2 cellular contexts compared by ENCODE assay signal in the genomic region with DNA sequence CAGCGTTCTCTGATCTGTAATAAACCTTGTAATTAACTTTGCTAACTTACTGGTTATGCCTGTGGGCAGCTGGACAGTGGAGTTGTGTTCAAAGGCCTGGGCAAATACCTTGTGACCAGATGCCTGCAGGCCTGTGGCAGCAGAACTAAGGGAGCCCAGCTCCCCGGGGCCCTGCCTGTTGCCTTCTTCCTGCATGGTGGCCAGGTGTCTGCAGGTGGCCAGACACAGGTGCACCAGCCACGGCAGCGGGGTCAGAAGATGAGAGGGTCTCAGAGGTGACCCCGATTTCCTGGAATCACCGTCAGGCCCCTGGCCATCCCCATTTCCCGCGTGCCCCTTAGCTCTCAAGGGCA.
TF ChIP-seq lines count a peak whose summit lies in the region.

No MANE protein-coding gene starts in this region.

TF ChIP-seq in GM23338, 12 proteins besides CTCF, POLR2A, EP300 and RAD21 (continued from another document):
- TF ChIP-seq, protein P1, sequence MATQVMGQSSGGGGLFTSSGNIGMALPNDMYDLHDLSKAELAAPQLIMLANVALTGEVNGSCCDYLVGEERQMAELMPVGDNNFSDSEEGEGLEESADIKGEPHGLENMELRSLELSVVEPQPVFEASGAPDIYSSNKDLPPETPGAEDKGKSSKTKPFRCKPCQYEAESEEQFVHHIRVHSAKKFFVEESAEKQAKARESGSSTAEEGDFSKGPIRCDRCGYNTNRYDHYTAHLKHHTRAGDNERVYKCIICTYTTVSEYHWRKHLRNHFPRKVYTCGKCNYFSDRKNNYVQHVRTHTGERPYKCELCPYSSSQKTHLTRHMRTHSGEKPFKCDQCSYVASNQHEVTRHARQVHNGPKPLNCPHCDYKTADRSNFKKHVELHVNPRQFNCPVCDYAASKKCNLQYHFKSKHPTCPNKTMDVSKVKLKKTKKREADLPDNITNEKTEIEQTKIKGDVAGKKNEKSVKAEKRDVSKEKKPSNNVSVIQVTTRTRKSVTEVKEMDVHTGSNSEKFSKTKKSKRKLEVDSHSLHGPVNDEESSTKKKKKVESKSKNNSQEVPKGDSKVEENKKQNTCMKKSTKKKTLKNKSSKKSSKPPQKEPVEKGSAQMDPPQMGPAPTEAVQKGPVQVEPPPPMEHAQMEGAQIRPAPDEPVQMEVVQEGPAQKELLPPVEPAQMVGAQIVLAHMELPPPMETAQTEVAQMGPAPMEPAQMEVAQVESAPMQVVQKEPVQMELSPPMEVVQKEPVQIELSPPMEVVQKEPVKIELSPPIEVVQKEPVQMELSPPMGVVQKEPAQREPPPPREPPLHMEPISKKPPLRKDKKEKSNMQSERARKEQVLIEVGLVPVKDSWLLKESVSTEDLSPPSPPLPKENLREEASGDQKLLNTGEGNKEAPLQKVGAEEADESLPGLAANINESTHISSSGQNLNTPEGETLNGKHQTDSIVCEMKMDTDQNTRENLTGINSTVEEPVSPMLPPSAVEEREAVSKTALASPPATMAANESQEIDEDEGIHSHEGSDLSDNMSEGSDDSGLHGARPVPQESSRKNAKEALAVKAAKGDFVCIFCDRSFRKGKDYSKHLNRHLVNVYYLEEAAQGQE (IDR thresholded peaks at IDR 0.05; ENCODE audit: unreplicated experiment) = no peak

TF ChIP-seq in SK-N-SH, 30 proteins besides CTCF, POLR2A, EP300 and RAD21 (continued from another document):
- TF ChIP-seq NRF1 (IDR thresholded peaks at IDR 0.05; ENCODE audit: low read depth, low read length) (no peak), GATA2 (CRISPR knock-in tag; IDR thresholded peaks at IDR 0.05) (no peak), GABPA (IDR thresholded peaks at IDR 0.05; ENCODE audit: low read depth) (no peak), NFIC (IDR thresholded peaks at IDR 0.05; ENCODE audit: borderline replicate concordance) (no peak), ELF1 (IDR thresholded peaks at IDR 0.05) (no peak), EZH2phosphoT487 (IDR thresholded peaks at IDR 0.05; ENCODE audit: borderline replicate concordance, low read depth) (no peak), RXRA (IDR thresholded peaks at IDR 0.05; ENCODE audit: borderline replicate concordance, low read depth) (no peak)
- TF ChIP-seq, protein P2, sequence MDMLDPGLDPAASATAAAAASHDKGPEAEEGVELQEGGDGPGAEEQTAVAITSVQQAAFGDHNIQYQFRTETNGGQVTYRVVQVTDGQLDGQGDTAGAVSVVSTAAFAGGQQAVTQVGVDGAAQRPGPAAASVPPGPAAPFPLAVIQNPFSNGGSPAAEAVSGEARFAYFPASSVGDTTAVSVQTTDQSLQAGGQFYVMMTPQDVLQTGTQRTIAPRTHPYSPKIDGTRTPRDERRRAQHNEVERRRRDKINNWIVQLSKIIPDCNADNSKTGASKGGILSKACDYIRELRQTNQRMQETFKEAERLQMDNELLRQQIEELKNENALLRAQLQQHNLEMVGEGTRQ (IDR thresholded peaks at IDR 0.05; ENCODE audit: borderline replicate concordance, low read depth, low read length) = no peak
- TF ChIP-seq, protein P3, sequence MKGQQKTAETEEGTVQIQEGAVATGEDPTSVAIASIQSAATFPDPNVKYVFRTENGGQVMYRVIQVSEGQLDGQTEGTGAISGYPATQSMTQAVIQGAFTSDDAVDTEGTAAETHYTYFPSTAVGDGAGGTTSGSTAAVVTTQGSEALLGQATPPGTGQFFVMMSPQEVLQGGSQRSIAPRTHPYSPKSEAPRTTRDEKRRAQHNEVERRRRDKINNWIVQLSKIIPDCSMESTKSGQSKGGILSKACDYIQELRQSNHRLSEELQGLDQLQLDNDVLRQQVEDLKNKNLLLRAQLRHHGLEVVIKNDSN (IDR thresholded peaks at IDR 0.05; ENCODE audit: borderline replicate concordance, low read depth) = no peak
